ENCODE assay signal across 2 cellular contexts in genomic region chr6:90765491-90765890, GRCh38.
TF ChIP-seq lines count a peak whose summit lies in the region.

No MANE protein-coding gene starts in this region.

TF ChIP-seq in SK-N-SH, 30 proteins besides CTCF, POLR2A, EP300 and RAD21 (continued from another document):
- no peak for TF ChIP-seq PBX3 (IDR thresholded peaks at IDR 0.05)
- no peak for TF ChIP-seq SIN3A (IDR thresholded peaks at IDR 0.05; ENCODE audit: borderline replicate concordance, low read depth, low read length)
- no peak for TF ChIP-seq ELF1 (IDR thresholded peaks at IDR 0.05)

TF ChIP-seq in SK-N-SH treated with all-trans-retinoic acid at 6 μM for 48 hours, 23 proteins besides CTCF, POLR2A, EP300 and RAD21 (continued from another document):
- TF ChIP-seq TSHZ2 (CRISPR knock-in tag; IDR thresholded peaks at IDR 0.05) = no peak
- TF ChIP-seq POU6F1 (CRISPR knock-in tag; IDR thresholded peaks at IDR 0.05; ENCODE audit: borderline replicate concordance, low read depth) = no peak
- TF ChIP-seq ARNTL (CRISPR knock-in tag; IDR thresholded peaks at IDR 0.05; ENCODE audit: borderline replicate concordance, low read depth) = no peak
- no peak for TF ChIP-seq RARB (CRISPR knock-in tag; IDR thresholded peaks at IDR 0.05)
- TF ChIP-seq CREB5 (CRISPR knock-in tag; IDR thresholded peaks at IDR 0.05; ENCODE audit: low read depth) = no peak
- no peak for TF ChIP-seq CSDC2 (CRISPR knock-in tag; IDR thresholded peaks at IDR 0.05)
- no peak for TF ChIP-seq ZNF565 (CRISPR knock-in tag; conservative IDR thresholded peaks at IDR 0.05; ENCODE audit: low read depth)
- no peak for TF ChIP-seq ZNF8 (CRISPR knock-in tag; IDR thresholded peaks at IDR 0.05)
